ENCODE assay signal across 10 cellular contexts in the genomic region with DNA sequence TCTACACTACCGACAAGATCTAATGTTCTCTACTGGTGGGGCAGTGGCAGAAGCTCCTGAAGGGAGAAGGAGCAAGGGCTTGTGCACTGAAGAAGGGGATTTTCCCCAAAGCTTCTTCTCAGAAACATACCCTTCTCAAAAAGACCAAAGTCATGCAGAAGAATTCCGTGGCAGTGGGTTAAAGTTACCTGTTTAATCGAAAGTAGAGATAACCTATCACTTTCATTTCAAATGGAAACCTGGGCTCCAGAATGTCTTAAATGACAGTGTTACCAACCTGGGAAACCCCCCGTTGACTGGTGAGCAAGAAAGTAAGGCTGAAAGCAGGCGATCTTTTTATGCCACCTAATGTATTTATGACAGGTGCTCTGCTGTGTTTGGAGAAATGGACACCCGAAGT.
DNase-seq lines count a peak whose midpoint lies in the region; ATAC-seq and TF ChIP-seq lines count a peak whose summit lies in the region.
"Had no signal": no experiment of that assay in that cellular context is flagged by ENCODE, and none has a peak within 500 bp of the region (broad histone marks: within the 10 kb centered on the region; RNA-seq: fewer than 3 reads in every experiment).

No MANE protein-coding gene starts in this region.

- no peaks in the 10 kb centered on the region for H3K27me3 Mint-ChIP-seq in T-helper 2 cell treated with Interferon-gamma antibody and Interleukin-4, amounts not matched to agents 5 μg/mL and 100 μg/mL, for 36 hours (ENCODE audit: low read depth)

- H3K4me3 ChIP-seq in right atrium auricular region (no peak overlapping the region), H7 (ENCODE audit: insufficient read depth, low read depth, low read length) (no peak overlapping the region)
- H3K4me3 ChIP-seq: testis had no signal

- no peaks in the 10 kb centered on the region for H3K36me3 Mint-ChIP-seq in T-helper 2 cell treated with Interferon-gamma antibody and Interleukin-4, amounts not matched to agents 5 μg/mL and 100 μg/mL, for 36 hours (ENCODE audit: low read depth)

- intact Hi-C loops in Right ventricle myocardium superior (cut with DNase I), result no loop called here

- no peaks in the 10 kb centered on the region for H3K9me3 Mint-ChIP-seq in T-helper 2 cell treated with Interferon-gamma antibody and Interleukin-4, amounts not matched to agents 5 μg/mL and 100 μg/mL, for 36 hours

- peak overlapping the region; percentile 75 for H3K27ac Mint-ChIP-seq in T-helper 2 cell treated with Interferon-gamma antibody and Interleukin-4, amounts not matched to agents 5 μg/mL and 100 μg/mL, for 36 hours

- peak overlapping the region; percentile 66 for H3K4me3 Mint-ChIP-seq in T-helper 2 cell treated with Interferon-gamma antibody and Interleukin-4, amounts not matched to agents 5 μg/mL and 100 μg/mL, for 36 hours

- no peaks in the 10 kb centered on the region for H3K9me3 ChIP-seq in right atrium auricular region
- H3K9me3 ChIP-seq: testis had no signal

- TF ChIP-seq CTCF in right atrium auricular region (IDR thresholded peaks at IDR 0.05), result no peak

- H3K27me3 ChIP-seq in right atrium auricular region, result no peaks in the 10 kb centered on the region
- H3K27me3 ChIP-seq in H7 (ENCODE audit: control insufficient read depth, insufficient read depth, low read length), result no peaks in the 10 kb centered on the region
- H3K27me3 ChIP-seq: testis had no signal

- H3K36me3 ChIP-seq in right atrium auricular region (no peaks in the 10 kb centered on the region), H7 (replicated peaks; ENCODE audit: control insufficient read depth, insufficient read depth, low read length) (no peaks in the 10 kb centered on the region)

- DNase-seq in T-helper 2 cell treated with Interferon-gamma antibody and Interleukin-4, amounts not matched to agents 5 μg/mL and 100 μg/mL, for 36 hours (ENCODE audit: low spot score), result peak; percentile 68
- peak; percentile 56 for DNase-seq in stimulated activated CD4-positive, alpha-beta T cell treated with anti-CD3 and anti-CD28 coated beads, Interleukin-1b, Interleukin-23, amount 100 ng/mL, for 48 hours
- DNase-seq in Right ventricle myocardium superior (no peak), right atrium auricular region (ENCODE audit: low spot score) (no peak), mucosa of gallbladder (ENCODE audit: low spot score) (no peak), H7 (no peak)
- DNase-seq: NCI-H1436 treated with DMSO at 0.1 percent for 48 hours, testis had no signal

- peak; percentile 91 for ATAC-seq in GM19043 (IDR thresholded peaks at IDR 0.05; ENCODE audit: low read depth, unreplicated experiment)
- ATAC-seq in HG02798 (IDR thresholded peaks at IDR 0.05; ENCODE audit: poor library complexity, unreplicated experiment), result peak; percentile 87
- no peak for ATAC-seq in Right ventricle myocardium superior (ENCODE audit: poor library complexity)

- peaks cover 28% of the 10 kb centered on the region for H3K4me1 Mint-ChIP-seq in T-helper 2 cell treated with Interferon-gamma antibody and Interleukin-4, amounts not matched to agents 5 μg/mL and 100 μg/mL, for 36 hours (ENCODE audit: low read depth)

- no peak overlapping the region for H3K27ac ChIP-seq in right atrium auricular region
- H3K27ac ChIP-seq: testis had no signal

- H3K4me1 ChIP-seq in right atrium auricular region, result no peaks in the 10 kb centered on the region
- H3K4me1 ChIP-seq: testis had no signal

Comparison
In these comparisons a context has a peak if more than half of its experiments do, and no peak if none do; other contexts are left out.
1. DNase-seq: peak in T-helper 2 cell treated with Interferon-gamma antibody and Interleukin-4, amounts not matched to agents 5 μg/mL and 100 μg/mL, for 36 hours (single experiment) and stimulated activated CD4-positive, alpha-beta T cell treated with anti-CD3 and anti-CD28 coated beads, Interleukin-1b, Interleukin-23, amount 100 ng/mL, for 48 hours (single experiment); none in Right ventricle myocardium superior (single experiment), right atrium auricular region (single experiment), mucosa of gallbladder (single experiment) and H7 (single experiment).